ENCODE assay signal across 25 cellular contexts in genomic region chr2:48454504-48454903, GRCh38. TPM values are rescaled to one million over a fixed set of nuclear protein-coding genes. Genes with fewer than 3 reads are reported as not detected.
DNase-seq lines count a peak whose midpoint lies in the region; ATAC-seq and TF ChIP-seq lines count a peak whose summit lies in the region.
"Had no signal": no experiment of that assay in that cellular context is flagged by ENCODE, and none has a peak within 500 bp of the region (broad histone marks: within the 10 kb centered on the region; RNA-seq: fewer than 3 reads in every experiment).

No MANE protein-coding gene starts in this region.

- no peak overlapping the region for H3K18ac ChIP-seq in IMR-90 (ENCODE audit: low read depth, low read length)

- H3K27ac ChIP-seq in IMR-90 (ENCODE audit: insufficient read depth, low read length) (no peak overlapping the region), foreskin keratinocyte (no peak overlapping the region)
- H3K27ac ChIP-seq: thoracic aorta had no signal

- no peak overlapping the region for H3K4me3 ChIP-seq in IMR-90 (ENCODE audit: insufficient read depth, low read depth, low read length)
- H3K4me3 ChIP-seq: lung, smooth muscle cell, thoracic aorta had no signal

- H3K4me1 Mint-ChIP-seq in CD14-positive monocyte: peaks cover 13% of the 10 kb centered on the region

- peaks cover 0 to 2% (median 0%) of the 10 kb centered on the region in 7 donors for H3K9me3 Mint-ChIP-seq in CD14-positive monocyte
- H3K9me3 Mint-ChIP-seq: IgD-negative memory B cell; immature natural killer cell; naive thymus-derived CD4-positive, alpha-beta T cell had no signal

- H2BK120ac ChIP-seq in IMR-90 (ENCODE audit: low read depth, low read length): no peak overlapping the region

- peaks cover 20% of the 10 kb centered on the region for H3K36me3 ChIP-seq in IMR-90 (ENCODE audit: control insufficient read depth, insufficient read depth, low read length)

- no peak overlapping the region for H3K4ac ChIP-seq in IMR-90 (ENCODE audit: low read depth, low read length)

- no peak overlapping the region for H2BK5ac ChIP-seq in IMR-90 (ENCODE audit: low read depth, low read length, poor library complexity, severe bottlenecking)

- POLR2A ChIA-PET in IMR-90 (lab: Charles Lee; ENCODE audit: unreplicated experiment): no interaction called here

- no peaks in the 10 kb centered on the region for H3K4me1 ChIP-seq in IMR-90 (ENCODE audit: control insufficient read depth, insufficient read depth, low read length)
- H3K4me1 ChIP-seq in foreskin keratinocyte: no peaks in the 10 kb centered on the region

- no peak overlapping the region for H2AFZ ChIP-seq in IMR-90 (replicated peaks; ENCODE audit: low read length, poor library complexity)

- H2AK9ac ChIP-seq in IMR-90 (replicated peaks; ENCODE audit: low read depth, low read length, poor library complexity): no peak overlapping the region

- no peak for TF ChIP-seq POLR2A in IMR-90 (IDR thresholded peaks at IDR 0.05; ENCODE audit: low read depth, low read length)

- WGBS in IMR-90 (ENCODE audit: extremely low coverage in 2 of 2, insufficient read length in 1 of 2), 2 experiments: 83% methylated on average over 2 of the region's 4 CpGs; no CpG with 5 or more reads in 1 of the 2 experiments

- CTCF ChIA-PET in IMR-90 (lab: Yijun Ruan, JAX): interaction anchor here (1.0 kb wide), 1 partner anchor 17 kb away, joined by 3 read pairs; no protein-coding TSS in a partner anchor

- H2BK15ac ChIP-seq in IMR-90 (ENCODE audit: low read depth, low read length): no peak overlapping the region

- peaks cover 11 to 23% of the 10 kb centered on the region in 2 experiments; a peak in 3 of 4 replicates for H3K79me1 ChIP-seq in IMR-90 (ENCODE audit: low read depth in 1 of 2, low read length in 2 of 2)

- no peak for DNase-seq in CD14-positive monocyte (ENCODE audit: low spot score)
- peak; percentile 19 for DNase-seq in IMR-90
- DNase-seq in SKM-1 treated with dmso at 0.1 percent for 144 hours (lab: John Stamatoyannopoulos, UW; ENCODE audit: unreplicated experiment): peak; percentile 50
- DNase-seq in fibroblast of peridontal ligament (ENCODE audit: extremely low read depth): peak; percentile 53
- no peak for DNase-seq in foreskin keratinocyte
- DNase-seq in NCI-H226: no peak
- DNase-seq: activated CD4-positive, alpha-beta T cell treated with anti-CD3 and anti-CD28 coated beads for 4 hours; activated naive CD4-positive, alpha-beta T cell treated with anti-CD3 and anti-CD28 coated beads, Interleukin-2, amount 50 U/mL, for 16 hours; Caco-2; dermis blood vessel endothelial cell; erythroblast; head of caudate nucleus; immature natural killer cell; naive thymus-derived CD4-positive, alpha-beta T cell; NCI-H1436 treated with DMSO at 0.1 percent for 48 hours; NCI-H345; posterior cingulate gyrus; SHP77 treated with DMSO at 0.1 percent for 48 hours; T1000 had no signal

- no peak for TF ChIP-seq RAD21 in IMR-90 (IDR thresholded peaks at IDR 0.05; ENCODE audit: low read length)

- no peak overlapping the region for H3K14ac ChIP-seq in IMR-90 (replicated peaks; ENCODE audit: low read depth, low read length)

- H4K91ac ChIP-seq in IMR-90 (ENCODE audit: insufficient read depth, low read depth, low read length): no peak overlapping the region

- H3K36me3 Mint-ChIP-seq in CD14-positive monocyte: peaks cover 50 to 64% of the 10 kb centered on the region in 2 donors

- in situ Hi-C loops in IMR-90 (cut with MboI; ENCODE audit: low sequenced_read_pairs): no loop called here

- H4K5ac ChIP-seq in IMR-90 (ENCODE audit: low read depth, low read length): no peak overlapping the region

- H3K4me2 ChIP-seq in IMR-90 (ENCODE audit: low read depth, low read length): no peak overlapping the region
- H3K4me2 ChIP-seq: smooth muscle cell had no signal

- no peak overlapping the region for H3K4me3 Mint-ChIP-seq in CD14-positive monocyte
- H3K4me3 Mint-ChIP-seq: IgD-negative memory B cell; immature natural killer cell; naive thymus-derived CD4-positive, alpha-beta T cell had no signal

- peak overlapping the region in 4 of 7 donors; percentile 30 to 64 (median 52) for H3K27ac Mint-ChIP-seq in CD14-positive monocyte
- H3K27ac Mint-ChIP-seq: IgD-negative memory B cell; immature natural killer cell; naive thymus-derived CD4-positive, alpha-beta T cell had no signal

- no TSS peak for BruUV-seq in IMR-90 (replicated peaks; lab: Mats Ljungman, UMichigan)

- dilution Hi-C loops in IMR-90 (cut with HindIII; ENCODE audit: low sequenced_read_pairs, unreplicated experiment): no loop called here

- H3K27me3 Mint-ChIP-seq in CD14-positive monocyte (ENCODE audit: low read depth in 3 of 3): no peaks in the 10 kb centered on the region
- H3K27me3 Mint-ChIP-seq: IgD-negative memory B cell; naive thymus-derived CD4-positive, alpha-beta T cell had no signal

- no peak overlapping the region for H3K56ac ChIP-seq in IMR-90 (ENCODE audit: extremely low read depth, insufficient read depth, low read length)

- no peak for ATAC-seq in IMR-90 (ENCODE audit: low read depth)
- ATAC-seq in foreskin keratinocyte: no peak
- ATAC-seq in HG03025 (IDR thresholded peaks at IDR 0.05; ENCODE audit: low FRiP score, unreplicated experiment): no peak
- ATAC-seq in HG02623 (IDR thresholded peaks at IDR 0.05; ENCODE audit: unreplicated experiment): no peak
- ATAC-seq: naive thymus-derived CD4-positive, alpha-beta T cell had no signal

- no peak overlapping the region for H3K23ac ChIP-seq in IMR-90 (ENCODE audit: low read depth, low read length)

- TF ChIP-seq CTCF in CD14-positive monocyte (IDR thresholded peaks at IDR 0.05): no peak
- TF ChIP-seq CTCF in IMR-90 (conservative IDR thresholded peaks at IDR 0.05; ENCODE audit: low read depth, low read length): no peak
- no peak for TF ChIP-seq CTCF in foreskin keratinocyte (conservative IDR thresholded peaks at IDR 0.05)

- no peak overlapping the region for H2BK20ac ChIP-seq in IMR-90 (ENCODE audit: low read depth, low read length)

- intact Hi-C loops in CD14-positive monocyte (cut with micrococcal nuclease): no loop called here
- intact Hi-C loops in IMR-90 (cut with micrococcal nuclease): no loop called here

- H3K9ac ChIP-seq in IMR-90 (ENCODE audit: low read depth, low read length): no peak overlapping the region

- H3K9me1 ChIP-seq in IMR-90 (ENCODE audit: insufficient read depth, low read length): no peaks in the 10 kb centered on the region

- no peaks in the 10 kb centered on the region for H4K20me1 ChIP-seq in IMR-90 (ENCODE audit: insufficient read depth, low read length)

- H2AK5ac ChIP-seq in IMR-90 (ENCODE audit: low read depth, low read length): no peak overlapping the region

- no peaks in the 10 kb centered on the region for H3K27me3 ChIP-seq in IMR-90 (ENCODE audit: control insufficient read depth, insufficient read depth, low read length)
- no peaks in the 10 kb centered on the region for H3K27me3 ChIP-seq in foreskin keratinocyte

- no peak overlapping the region for H4K8ac ChIP-seq in IMR-90 (ENCODE audit: low read depth in 2 of 2, low read length in 2 of 2)

- H3K9me3 ChIP-seq in IMR-90 (ENCODE audit: control insufficient read depth, insufficient read depth, low read length): no peaks in the 10 kb centered on the region
- H3K9me3 ChIP-seq: thoracic aorta had no signal

TF ChIP-seq in IMR-90, 13 proteins besides CTCF, POLR2A, EP300 and RAD21:
- TF ChIP-seq MXI1 (IDR thresholded peaks at IDR 0.05; ENCODE audit: borderline replicate concordance, low read depth, low read length) (no peak), CEBPB (IDR thresholded peaks at IDR 0.05; ENCODE audit: low read depth, low read length) (peak; percentile 27; the same call in 1 of the 2 replicates), FOS (IDR thresholded peaks at IDR 0.05; ENCODE audit: low read depth, low read length) (no peak)
- TF ChIP-seq, protein P1, sequence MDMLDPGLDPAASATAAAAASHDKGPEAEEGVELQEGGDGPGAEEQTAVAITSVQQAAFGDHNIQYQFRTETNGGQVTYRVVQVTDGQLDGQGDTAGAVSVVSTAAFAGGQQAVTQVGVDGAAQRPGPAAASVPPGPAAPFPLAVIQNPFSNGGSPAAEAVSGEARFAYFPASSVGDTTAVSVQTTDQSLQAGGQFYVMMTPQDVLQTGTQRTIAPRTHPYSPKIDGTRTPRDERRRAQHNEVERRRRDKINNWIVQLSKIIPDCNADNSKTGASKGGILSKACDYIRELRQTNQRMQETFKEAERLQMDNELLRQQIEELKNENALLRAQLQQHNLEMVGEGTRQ (IDR thresholded peaks at IDR 0.05; ENCODE audit: low read depth, low read length): no peak

RNA-seq across cellular contexts. Expression of gene PPP1R21, which starts 13.9 kb away (rescaled TPM):
- polyA plus RNA-seq in CD14-positive monocyte: 10 to 100 TPM; 11.8 to 18.2 TPM
- total RNA-seq in IMR-90 (2012; rRNA removed): 12.4 and 12.8 TPM in 2 replicates
- polyA plus RNA-seq in IMR-90 (2012; rRNA removed): 10.6 and 12.7 TPM in 2 replicates
- polyA plus RNA-seq in IMR-90 (2012; cell fraction: cytosol; rRNA removed): 1.9 and 6.5 TPM in 2 replicates
- 3.0 and 21.3 TPM in 2 replicates for polyA plus RNA-seq in IMR-90 (2012; cell fraction: nucleus; rRNA removed; ENCODE audit: low replicate concordance)
- 15.2 and 16.6 TPM in 2 replicates for total RNA-seq in foreskin keratinocyte
- polyA plus RNA-seq in foreskin keratinocyte: 10.0 and 11.1 TPM in 2 replicates

Comparison
In these comparisons a context has a peak if more than half of its experiments do, and no peak if none do; other contexts are left out.
1. DNase-seq: peak in IMR-90 (single experiment), SKM-1 treated with dmso at 0.1 percent for 144 hours (single experiment) and fibroblast of peridontal ligament (single experiment); none in CD14-positive monocyte (single experiment), foreskin keratinocyte (0 of 2) and NCI-H226 (single experiment).